6 cellular contexts compared by ENCODE assay signal in genomic region chr2:134564955-134565354, GRCh38.
A peak's percentile ranks its signal among the peaks of the same experiment; 100 is the strongest.
DNase-seq lines count a peak whose midpoint lies in the region; ATAC-seq and TF ChIP-seq lines count a peak whose summit lies in the region.
"Not testable (repeated sequence)": the region's sequence is repeated elsewhere in the genome, so short reads cannot be mapped to it uniquely, and the experiment has no call there.

No MANE protein-coding gene starts in this region.

- TF ChIP-seq CTCF in HEK293 (tag by site-specific recombination; IDR thresholded peaks at IDR 0.05); PC-3 (conservative IDR thresholded peaks at IDR 0.05; ENCODE audit: low read depth, low read length): not testable (repeated sequence)

- ATAC-seq in GM18867 (IDR thresholded peaks at IDR 0.05; ENCODE audit: unreplicated experiment) (peak; percentile 42), GM19395 (IDR thresholded peaks at IDR 0.05; ENCODE audit: unreplicated experiment) (peak; percentile 32)
- not testable (repeated sequence) for ATAC-seq in PC-3; memory B cell (ENCODE audit: low read depth)

- H3K4me1 ChIP-seq in HEK293 (ENCODE audit: control insufficient read depth, insufficient read depth, low read length), result not testable (repeated sequence)
- peaks cover 12% of the 10 kb centered on the region for H3K4me1 ChIP-seq in PC-3 (ENCODE audit: insufficient read depth, low read length)

- DNase-seq in NCI-H2171 (lab: John Stamatoyannopoulos, UW), result peak; percentile 41
- not testable (repeated sequence) for DNase-seq in PC-3; memory B cell (ENCODE audit: low spot score in 2 of 2)

- not testable (repeated sequence) for H4K20me1 ChIP-seq in PC-3 (ENCODE audit: low read length)

- intact Hi-C loops in PC-3 (cut with micrococcal nuclease), result not testable (repeated sequence)

- H3K4me3 ChIP-seq in HEK293 (ENCODE audit: low read depth, low read length); PC-3 (ENCODE audit: low read length): not testable (repeated sequence)

- H3K27ac ChIP-seq in HEK293 (ENCODE audit: extremely low read depth, low read depth, low read length); PC-3 (ENCODE audit: low read length): not testable (repeated sequence)

- H3K79me2 ChIP-seq in PC-3 (ENCODE audit: low read length), result not testable (repeated sequence)

- not testable (repeated sequence) for H3K36me3 ChIP-seq in HEK293 (ENCODE audit: control insufficient read depth in 2 of 2, insufficient read depth in 1 of 2, low read length in 2 of 2); PC-3 (ENCODE audit: low read depth, low read length)

- not testable (repeated sequence) for H3K4me3 Mint-ChIP-seq in memory B cell

- POLR2A ChIA-PET in HEK293 (lab: Yijun Ruan, JAX); PC-3 (lab: Charles Lee; ENCODE audit: unreplicated experiment): not testable (repeated sequence)

- H3K27me3 Mint-ChIP-seq in memory B cell, result not testable (repeated sequence)

- H3K9me3 Mint-ChIP-seq in memory B cell, result not testable (repeated sequence)

- not testable (repeated sequence) for H3K9me3 ChIP-seq in HEK293 (ENCODE audit: control insufficient read depth, insufficient read depth, low read depth, low read length); PC-3 (ENCODE audit: low read length)

- not testable (repeated sequence) for H2AFZ ChIP-seq in PC-3 (ENCODE audit: low read length)

- CTCF ChIA-PET in HEK293 (lab: Yijun Ruan, JAX), result interaction anchor here (1.0 kb wide), 1 partner anchor 16 kb away, joined by 3 read pairs; no protein-coding TSS in a partner anchor
- CTCF ChIA-PET in PC-3 (lab: Charles Lee), result not testable (repeated sequence)

- peak overlapping the region; percentile 28 for H3K27ac Mint-ChIP-seq in memory B cell

- BruUV-seq in PC-3 (replicated peaks; lab: Mats Ljungman, UMichigan), result not testable (repeated sequence)

- H3K9me2 ChIP-seq in PC-3 (replicated peaks; ENCODE audit: low read length), result not testable (repeated sequence)

- H3K4me2 ChIP-seq in PC-3 (ENCODE audit: low read length), result peak overlapping the region; percentile 16; the same call in 1 of the 2 replicates

- H3K27me3 ChIP-seq in PC-3 (ENCODE audit: low read length), result not testable (repeated sequence)

- H3K36me3 Mint-ChIP-seq in memory B cell, result not testable (repeated sequence)

- H3F3A ChIP-seq in PC-3 (ENCODE audit: low read length, unreplicated experiment), result not testable (repeated sequence)

- not testable (repeated sequence) for H3K9ac ChIP-seq in PC-3 (ENCODE audit: low read length)

- peaks cover 13% of the 10 kb centered on the region for H3K4me1 Mint-ChIP-seq in memory B cell

TF ChIP-seq in HEK293, 187 proteins besides CTCF, POLR2A, EP300 and RAD21:
- 0 out of 2 replicates have a peak, but pooled peaks have one; percentile 42 for TF ChIP-seq ZBTB17 (tag by site-specific recombination; IDR thresholded peaks at IDR 0.05)
